1 cellular context compared by ENCODE assay signal in the genomic region with DNA sequence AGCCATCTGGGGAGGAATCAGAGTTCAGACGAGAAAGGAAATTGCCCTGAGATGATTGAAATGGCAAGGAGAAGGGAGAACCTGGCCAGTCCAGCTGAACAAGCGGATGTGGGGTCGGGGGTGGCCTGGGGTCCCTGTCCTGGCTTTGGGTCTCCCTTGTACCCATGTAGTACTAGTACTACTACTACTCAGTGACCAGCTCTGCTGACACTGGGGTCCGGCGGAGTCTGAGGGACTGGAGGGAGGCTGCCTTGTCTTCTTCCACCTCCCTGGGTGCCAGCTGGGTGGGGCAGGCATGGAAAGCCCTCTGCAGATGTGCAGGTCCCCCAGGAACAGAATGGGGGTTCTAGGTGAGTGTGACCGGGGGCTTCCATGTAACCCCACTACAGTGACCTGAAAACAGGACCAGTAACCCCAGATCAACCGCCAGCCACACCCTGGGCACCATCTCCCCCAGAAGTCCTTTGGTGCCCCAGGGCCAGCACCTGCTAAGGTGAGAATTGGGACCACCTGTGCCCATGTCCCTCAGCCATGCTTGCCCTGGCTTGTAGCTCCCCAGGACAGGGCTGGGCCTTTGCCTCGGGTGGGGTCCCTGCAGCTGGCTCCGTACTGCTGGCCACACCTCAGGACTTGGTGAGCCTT.
TF ChIP-seq lines count a peak whose summit lies in the region.

No MANE protein-coding gene starts in this region.

TF ChIP-seq in H1, 55 proteins besides CTCF, POLR2A, EP300 and RAD21 (continued from another document):
- TF ChIP-seq, protein P1, sequence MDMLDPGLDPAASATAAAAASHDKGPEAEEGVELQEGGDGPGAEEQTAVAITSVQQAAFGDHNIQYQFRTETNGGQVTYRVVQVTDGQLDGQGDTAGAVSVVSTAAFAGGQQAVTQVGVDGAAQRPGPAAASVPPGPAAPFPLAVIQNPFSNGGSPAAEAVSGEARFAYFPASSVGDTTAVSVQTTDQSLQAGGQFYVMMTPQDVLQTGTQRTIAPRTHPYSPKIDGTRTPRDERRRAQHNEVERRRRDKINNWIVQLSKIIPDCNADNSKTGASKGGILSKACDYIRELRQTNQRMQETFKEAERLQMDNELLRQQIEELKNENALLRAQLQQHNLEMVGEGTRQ (IDR thresholded peaks at IDR 0.05; ENCODE audit: low read length) = no peak
- TF ChIP-seq ZNF274 (IDR thresholded peaks at IDR 0.05; ENCODE audit: borderline replicate concordance, extremely low read depth, low read length) (no peak), HDAC2 (IDR thresholded peaks at IDR 0.05; ENCODE audit: borderline replicate concordance in 1 of 2, low read depth in 2 of 2, low read length in 2 of 2) (no peak), KDM4A (IDR thresholded peaks at IDR 0.05; ENCODE audit: low read depth, low read length, severe bottlenecking) (no peak), ASH2L (IDR thresholded peaks at IDR 0.05; ENCODE audit: low read length) (no peak), TBP (IDR thresholded peaks at IDR 0.05; ENCODE audit: low read depth, low read length) (no peak), JUN (IDR thresholded peaks at IDR 0.05; ENCODE audit: low read depth, low read length) (no peak), CBX8 (IDR thresholded peaks at IDR 0.05; ENCODE audit: borderline replicate concordance, low read depth, low read length) (no peak), RFX5 (IDR thresholded peaks at IDR 0.05; ENCODE audit: borderline replicate concordance, low read depth, low read length) (no peak), PHF8 (conservative IDR thresholded peaks at IDR 0.05; ENCODE audit: low read depth, low read length) (no peak), CBX5 (IDR thresholded peaks at IDR 0.05; ENCODE audit: low read depth, low read length) (no peak), SIN3A (conservative IDR thresholded peaks at IDR 0.05 in 1 of 2, IDR thresholded peaks at IDR 0.05 in 1 of 2; ENCODE audit: low read depth in 1 of 2, low read length in 2 of 2) (no peak), BRCA1 (IDR thresholded peaks at IDR 0.05; ENCODE audit: low read depth, low read length) (no peak)
- TF ChIP-seq, protein P2, sequence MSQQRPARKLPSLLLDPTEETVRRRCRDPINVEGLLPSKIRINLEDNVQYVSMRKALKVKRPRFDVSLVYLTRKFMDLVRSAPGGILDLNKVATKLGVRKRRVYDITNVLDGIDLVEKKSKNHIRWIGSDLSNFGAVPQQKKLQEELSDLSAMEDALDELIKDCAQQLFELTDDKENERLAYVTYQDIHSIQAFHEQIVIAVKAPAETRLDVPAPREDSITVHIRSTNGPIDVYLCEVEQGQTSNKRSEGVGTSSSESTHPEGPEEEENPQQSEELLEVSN (IDR thresholded peaks at IDR 0.05) = no peak
- TF ChIP-seq, protein P3, sequence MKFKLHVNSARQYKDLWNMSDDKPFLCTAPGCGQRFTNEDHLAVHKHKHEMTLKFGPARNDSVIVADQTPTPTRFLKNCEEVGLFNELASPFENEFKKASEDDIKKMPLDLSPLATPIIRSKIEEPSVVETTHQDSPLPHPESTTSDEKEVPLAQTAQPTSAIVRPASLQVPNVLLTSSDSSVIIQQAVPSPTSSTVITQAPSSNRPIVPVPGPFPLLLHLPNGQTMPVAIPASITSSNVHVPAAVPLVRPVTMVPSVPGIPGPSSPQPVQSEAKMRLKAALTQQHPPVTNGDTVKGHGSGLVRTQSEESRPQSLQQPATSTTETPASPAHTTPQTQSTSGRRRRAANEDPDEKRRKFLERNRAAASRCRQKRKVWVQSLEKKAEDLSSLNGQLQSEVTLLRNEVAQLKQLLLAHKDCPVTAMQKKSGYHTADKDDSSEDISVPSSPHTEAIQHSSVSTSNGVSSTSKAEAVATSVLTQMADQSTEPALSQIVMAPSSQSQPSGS (IDR thresholded peaks at IDR 0.05; ENCODE audit: low read length) = no peak
